In genomic region chr21:33076600-33077329, GRCh38 we compare ENCODE assay signal across 2 cellular contexts.
TF ChIP-seq lines count a peak whose summit lies in the region.

No MANE protein-coding gene starts in this region.

TF ChIP-seq in WTC11, 78 proteins besides CTCF, POLR2A, EP300 and RAD21:
- TF ChIP-seq ZSCAN18 (CRISPR knock-in tag; IDR thresholded peaks at IDR 0.05) (no peak), E2F5 (CRISPR knock-in tag; IDR thresholded peaks at IDR 0.05) (no peak), ZNF416 (CRISPR knock-in tag; IDR thresholded peaks at IDR 0.05) (no peak), TEAD1 (CRISPR knock-in tag; IDR thresholded peaks at IDR 0.05) (no peak), NFYB (CRISPR knock-in tag; conservative IDR thresholded peaks at IDR 0.05; ENCODE audit: low read depth) (no peak), CBFB (CRISPR knock-in tag; IDR thresholded peaks at IDR 0.05; ENCODE audit: low read depth) (no peak), ZNF532 (CRISPR knock-in tag; IDR thresholded peaks at IDR 0.05; ENCODE audit: borderline replicate concordance) (no peak), FOXJ3 (CRISPR knock-in tag; IDR thresholded peaks at IDR 0.05; ENCODE audit: borderline replicate concordance) (no peak), SP1 (CRISPR knock-in tag; conservative IDR thresholded peaks at IDR 0.05) (no peak), STAT6 (CRISPR knock-in tag; conservative IDR thresholded peaks at IDR 0.05; ENCODE audit: low read depth) (no peak)

TF ChIP-seq in H1, 55 proteins besides CTCF, POLR2A, EP300 and RAD21:
- peak; percentile 91 for TF ChIP-seq KDM1A (IDR thresholded peaks at IDR 0.05; ENCODE audit: borderline replicate concordance, low read length)
- TF ChIP-seq HDAC2 (IDR thresholded peaks at IDR 0.05; ENCODE audit: borderline replicate concordance in 1 of 2, low read depth in 2 of 2, low read length in 2 of 2): 0 out of 4 replicates have a peak, but pooled peaks of 1 of the 2 experiments have one; percentile 82
- TF ChIP-seq ATF3 (IDR thresholded peaks at IDR 0.05; ENCODE audit: insufficient read depth, low read depth, low read length): no peak
